ENCODE assay signal across 14 cellular contexts in genomic region chr2:189557373-189557772, GRCh38.
"Had no signal": no experiment of that assay in that cellular context is flagged by ENCODE, and none has a peak within 500 bp of the region (broad histone marks: within the 10 kb centered on the region; RNA-seq: fewer than 3 reads in every experiment).

No MANE protein-coding gene starts in this region.

- ATAC-seq: activated CD8-positive, alpha-beta memory T cell treated with anti-CD3 and anti-CD28 coated beads, Interleukin-2, amount 10 ng/mL, durations not matched to agents 7 days and 5 days; activated naive CD4-positive, alpha-beta T cell treated with anti-CD3 and anti-CD28 coated beads, Interleukin-2, amount 50 U/mL, for 72 hours; gastrocnemius medialis; lower lobe of right lung; natural killer cell; stimulated activated naive CD8-positive, alpha-beta T cell treated with anti-CD3 and anti-CD28 coated beads, Interleukin-15, Interleukin-2, amounts not matched to agents 100 U/mL and 50 U/mL, for 24 hours; T-helper 17 cell had no signal

- H3K4me3 ChIP-seq: gastrocnemius medialis, lower lobe of right lung had no signal

- H3K9me3 ChIP-seq: gastrocnemius medialis, lower lobe of right lung had no signal

- H3K27me3 ChIP-seq: gastrocnemius medialis had no signal

- DNase-seq: activated B cell treated with CpG ODN at 0.5 μM for 24 hours; activated CD8-positive, alpha-beta memory T cell treated with anti-CD3 and anti-CD28 coated beads, Interleukin-2, amount 10 ng/mL, durations not matched to agents 7 days and 5 days; activated effector memory CD4-positive, alpha-beta T cell treated with Interleukin-2 at 50 U/mL for 16 hours; activated T-cell treated with anti-CD3 and anti-CD28 coated beads, Interleukin-2, amount 50 U/mL, for 24 hours; gastrocnemius medialis; kidney glomerular epithelial cell; lower lobe of right lung; natural killer cell; stimulated activated CD4-positive, alpha-beta T cell treated with anti-CD3 and anti-CD28 coated beads, Interleukin-4, amount 100 ng/mL, for 1 hour; stimulated activated CD8-positive, alpha-beta memory T cell treated with anti-CD3 and anti-CD28 coated beads, Interleukin-4, amount 100 ng/mL, for 48 hours; stimulated activated naive CD8-positive, alpha-beta T cell treated with anti-CD3 and anti-CD28 coated beads, Interleukin-15, Interleukin-2, amounts not matched to agents 100 U/mL and 50 U/mL, for 24 hours; T-helper 17 cell had no signal

- FAIRE-seq: endothelial cell of umbilical vein had no signal
